1 cellular context compared by ENCODE assay signal in the genomic region with DNA sequence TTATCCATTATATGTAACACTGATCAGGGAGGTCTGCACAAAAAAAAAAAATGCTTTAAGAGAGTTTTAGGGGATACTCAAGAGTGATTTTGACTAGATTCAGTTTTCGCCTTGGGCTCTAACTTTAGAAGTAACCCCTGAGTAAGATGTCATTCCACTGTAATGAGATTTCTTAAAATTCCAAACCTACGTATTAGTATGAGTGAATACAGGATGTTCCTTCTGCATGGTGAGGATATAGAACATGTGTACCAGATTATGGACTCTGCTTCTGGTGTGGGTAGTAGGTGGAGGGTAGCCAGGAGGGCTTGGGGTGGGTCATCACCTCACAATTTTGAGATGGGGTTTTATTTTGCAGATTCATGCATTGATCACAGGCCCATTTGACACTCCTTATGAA.
TF ChIP-seq lines count a peak whose summit lies in the region.

No MANE protein-coding gene starts in this region.

TF ChIP-seq in GM12891, 5 proteins besides CTCF, POLR2A, EP300 and RAD21:
- no peak for TF ChIP-seq TAF1 (IDR thresholded peaks at IDR 0.05; ENCODE audit: low read depth, low read length)
- peak; percentile 38; the same call in 1 of the 2 replicates for TF ChIP-seq POLR2AphosphoS5 (IDR thresholded peaks at IDR 0.05; ENCODE audit: low read depth, low read length)
- TF ChIP-seq PAX5 (IDR thresholded peaks at IDR 0.05; ENCODE audit: insufficient read depth, low read length, severe bottlenecking): no peak
- no peak for TF ChIP-seq SPI1 (IDR thresholded peaks at IDR 0.05; ENCODE audit: low read depth, low read length)
